In genomic region chr11:61716478-61717285, GRCh38 we compare ENCODE assay signal across 1 cellular context.
TF ChIP-seq lines count a peak whose summit lies in the region.

No MANE protein-coding gene starts in this region.

TF ChIP-seq in A549, 52 proteins besides CTCF, POLR2A, EP300 and RAD21 (continued from another document):
- TF ChIP-seq HMGXB4 (CRISPR knock-in tag; IDR thresholded peaks at IDR 0.05; ENCODE audit: borderline replicate concordance) (no peak), RARB (CRISPR knock-in tag; IDR thresholded peaks at IDR 0.05) (no peak), JUN (IDR thresholded peaks at IDR 0.05) (no peak), CHD2 (IDR thresholded peaks at IDR 0.05; ENCODE audit: low read length, partially characterized antibody) (no peak), REST (IDR thresholded peaks at IDR 0.05) (no peak), NR3C1 (IDR thresholded peaks at IDR 0.05) (no peak), TFCP2L1 (CRISPR knock-in tag; IDR thresholded peaks at IDR 0.05) (no peak)
